26 cellular contexts compared by ENCODE assay signal in genomic region chr9:131583836-131584555, GRCh38. TPM values are rescaled to one million over a fixed set of nuclear protein-coding genes. Genes with fewer than 3 reads are reported as not detected.
DNase-seq lines count a peak whose midpoint lies in the region; ATAC-seq and TF ChIP-seq lines count a peak whose summit lies in the region.
"Had no signal": no experiment of that assay in that cellular context is flagged by ENCODE, and none has a peak within 500 bp of the region (broad histone marks: within the 10 kb centered on the region; RNA-seq: fewer than 3 reads in every experiment).

No MANE protein-coding gene starts in this region.

- H3K4me2 ChIP-seq in PC-9 = no peak overlapping the region
- H3K4me2 ChIP-seq: GM23338, KMS-11 had no signal

- H2AFZ ChIP-seq in PC-9 = no peak overlapping the region
- H2AFZ ChIP-seq: GM23338 had no signal

- TF ChIP-seq CTCF in spleen (IDR thresholded peaks at IDR 0.05 in 8 of 11, conservative IDR thresholded peaks at IDR 0.05 in 3 of 11) (no peak), PC-9 (conservative IDR thresholded peaks at IDR 0.05) (no peak), MCF 10A (IDR thresholded peaks at IDR 0.05; ENCODE audit: unreplicated experiment) (no peak), HFFc6 (IDR thresholded peaks at IDR 0.05) (no peak)

- intact Hi-C loops in spleen (cut with DNase I; ENCODE audit: low total_unique reads) (no loop called here), PC-9 (cut with micrococcal nuclease; ENCODE audit: unreplicated experiment) (no loop called here), MCF 10A (cut with micrococcal nuclease) (no loop called here)

- WGBS in spleen, 5 donors = 89 to 92% (median 90%) methylated on average over 19 to 27 of the region's 27 CpGs

- no peaks in the 10 kb centered on the region for H3K9me2 ChIP-seq in PC-9 (ENCODE audit: insufficient read depth)

- no peak overlapping the region for H3K4me3 Mint-ChIP-seq in activated T-cell treated with anti-CD3 and anti-CD28 coated beads, Interleukin-2, amount 50 U/mL, for 72 hours
- H3K4me3 Mint-ChIP-seq in IgD-negative memory B cell (peak overlapping the region in 1 of 4 donors; percentile 44), MCF 10A (ENCODE audit: unreplicated experiment) (no peak overlapping the region), HFFc6 (no peak overlapping the region)
- peak overlapping the region; percentile 54 for H3K4me3 Mint-ChIP-seq in central memory CD8-positive, alpha-beta T cell
- H3K4me3 Mint-ChIP-seq: GM23338 had no signal

- peak overlapping the region in 7 of 8 donors; percentile 45 to 84 (median 67) for H3K27ac ChIP-seq in spleen
- no peak overlapping the region for H3K27ac ChIP-seq in PC-9
- H3K27ac ChIP-seq: KMS-11, sigmoid colon, SK-N-MC had no signal

- H3F3A ChIP-seq in PC-9 (ENCODE audit: insufficient read depth, low read depth) = no peaks in the 10 kb centered on the region

- peak overlapping the region; percentile 63 for H3K27ac Mint-ChIP-seq in activated T-cell treated with anti-CD3 and anti-CD28 coated beads, Interleukin-2, amount 50 U/mL, for 72 hours
- H3K27ac Mint-ChIP-seq in IgD-negative memory B cell (peak overlapping the region; percentile 26 to 87 (median 82)), MCF 10A (ENCODE audit: low read depth, unreplicated experiment) (no peak overlapping the region), HFFc6 (no peak overlapping the region; the same call in 1 of the 2 replicates)
- peak overlapping the region; percentile 88 for H3K27ac Mint-ChIP-seq in central memory CD8-positive, alpha-beta T cell (ENCODE audit: low read depth)
- H3K27ac Mint-ChIP-seq: GM23338 had no signal

- H3K27me3 ChIP-seq in spleen (replicated peaks in 1 of 7) (no peaks in the 10 kb centered on the region), PC-9 (ENCODE audit: insufficient read depth, low read depth) (no peaks in the 10 kb centered on the region)
- H3K27me3 ChIP-seq: esophagus squamous epithelium, Peyer's patch, sigmoid colon had no signal

- H3K9me3 ChIP-seq in spleen (no peaks in the 10 kb centered on the region), PC-9 (ENCODE audit: insufficient read depth, low read depth) (no peaks in the 10 kb centered on the region)
- H3K9me3 ChIP-seq: esophagus squamous epithelium, Peyer's patch, sigmoid colon had no signal

- H3K4me1 ChIP-seq in spleen (peaks cover 20 to 41% (median 32%) of the 10 kb centered on the region in 6 donors), PC-9 (replicated peaks; ENCODE audit: insufficient read depth) (no peaks in the 10 kb centered on the region)

- ATAC-seq in activated T-cell treated with anti-CD3 and anti-CD28 coated beads, Interleukin-2, amount 50 U/mL, for 72 hours (replicated peaks in 1 of 2) = no peak
- ATAC-seq in central memory CD8-positive, alpha-beta T cell (replicated peaks; ENCODE audit: extremely low read depth, poor library complexity, severe bottlenecking) = no peak
- ATAC-seq: GM23338 had no signal

- DNase-seq in activated T-cell treated with anti-CD3 and anti-CD28 coated beads, Interleukin-2, amount 50 U/mL, for 72 hours = no peak
- no peak for DNase-seq in activated T-cell treated with anti-CD3 and anti-CD28 coated beads for 4 hours
- no peak for DNase-seq in central memory CD8-positive, alpha-beta T cell (ENCODE audit: low spot score in 2 of 2)
- no peak for DNase-seq in spleen
- DNase-seq in PC-9 = no peak
- no peak for DNase-seq in MCF 10A (ENCODE audit: unreplicated experiment)
- DNase-seq in HFFc6 = no peak
- DNase-seq: activated CD4-positive, CD25-positive, alpha-beta regulatory T cell; activated gamma-delta T cell treated with Interleukin-2 at 50 U/mL for 16 hours; DMS79 treated with DMSO at 0.1 percent for 48 hours; effector CD4-positive, alpha-beta T cell; esophagus squamous epithelium; mesenchymal stem cell; NCI-H1092 treated with DMSO at 0.1 percent for 48 hours; NCI-H2107; NCI-H510A treated with DMSO at 0.1 percent for 48 hours; Peyer's patch; sigmoid colon; T1000 had no signal

- no TSS peak for BruUV-seq in PC-9 (replicated peaks; lab: Mats Ljungman, UMichigan)
- no TSS peak for BruUV-seq in MCF 10A (replicated peaks; lab: Mats Ljungman, UMichigan)

- H3K27me3 Mint-ChIP-seq in activated T-cell treated with anti-CD3 and anti-CD28 coated beads, Interleukin-2, amount 50 U/mL, for 72 hours (ENCODE audit: low read depth) = no peaks in the 10 kb centered on the region
- no peaks in the 10 kb centered on the region for H3K27me3 Mint-ChIP-seq in IgD-negative memory B cell
- H3K27me3 Mint-ChIP-seq in central memory CD8-positive, alpha-beta T cell = no peaks in the 10 kb centered on the region
- H3K27me3 Mint-ChIP-seq in MCF 10A (ENCODE audit: insufficient read depth, unreplicated experiment) = no peaks in the 10 kb centered on the region
- peaks cover 9% of the 10 kb centered on the region for H3K27me3 Mint-ChIP-seq in HFFc6 (ENCODE audit: insufficient read depth)

- H3K79me2 ChIP-seq in PC-9 (ENCODE audit: low read depth) = no peaks in the 10 kb centered on the region

- CTCF ChIA-PET in PC-9 (lab: Charles Lee) = no interaction called here
- CTCF ChIA-PET in MCF 10A (lab: Yijun Ruan, JAX) = interaction anchor here (1.8 kb wide), 1 partner anchor 156 kb away, joined by 7 read pairs; the partner anchor contains the start of gene RAPGEF1

- POLR2A ChIA-PET in PC-9 (lab: Charles Lee; ENCODE audit: unreplicated experiment) = no interaction called here
- POLR2A ChIA-PET in MCF 10A (lab: Yijun Ruan, JAX) = no interaction called here

- H3K36me3 ChIP-seq in spleen (peaks cover 8 to 88% (median 70%) of the 10 kb centered on the region in 6 donors), PC-9 (ENCODE audit: low read depth) (no peaks in the 10 kb centered on the region)

- H4K20me1 ChIP-seq in PC-9 (ENCODE audit: insufficient read depth) = no peaks in the 10 kb centered on the region

- no peaks in the 10 kb centered on the region for H3K9me3 Mint-ChIP-seq in activated T-cell treated with anti-CD3 and anti-CD28 coated beads, Interleukin-2, amount 50 U/mL, for 72 hours
- no peaks in the 10 kb centered on the region for H3K9me3 Mint-ChIP-seq in IgD-negative memory B cell
- H3K9me3 Mint-ChIP-seq in central memory CD8-positive, alpha-beta T cell = no peaks in the 10 kb centered on the region
- no peaks in the 10 kb centered on the region for H3K9me3 Mint-ChIP-seq in MCF 10A (ENCODE audit: unreplicated experiment)
- no peaks in the 10 kb centered on the region for H3K9me3 Mint-ChIP-seq in HFFc6
- H3K9me3 Mint-ChIP-seq: GM23338 had no signal

- TF ChIP-seq POLR2A in spleen (IDR thresholded peaks at IDR 0.05) = no peak

- H3K36me3 Mint-ChIP-seq in activated T-cell treated with anti-CD3 and anti-CD28 coated beads, Interleukin-2, amount 50 U/mL, for 72 hours (ENCODE audit: insufficient read depth in 2 of 2) = peaks cover 14 to 27% of the 10 kb centered on the region in 2 donors
- no peaks in the 10 kb centered on the region for H3K36me3 Mint-ChIP-seq in IgD-negative memory B cell
- peaks cover 53% of the 10 kb centered on the region for H3K36me3 Mint-ChIP-seq in central memory CD8-positive, alpha-beta T cell (ENCODE audit: insufficient read depth)
- peaks cover 22% of the 10 kb centered on the region for H3K36me3 Mint-ChIP-seq in MCF 10A (ENCODE audit: insufficient read depth, unreplicated experiment)
- peaks cover 15% of the 10 kb centered on the region for H3K36me3 Mint-ChIP-seq in HFFc6 (ENCODE audit: low read depth)

- H3K4me3 ChIP-seq in spleen (no peak overlapping the region), PC-9 (no peak overlapping the region)
- H3K4me3 ChIP-seq: esophagus squamous epithelium, GM23338, Peyer's patch, sigmoid colon, SK-N-MC had no signal

- H3K4me1 Mint-ChIP-seq in activated T-cell treated with anti-CD3 and anti-CD28 coated beads, Interleukin-2, amount 50 U/mL, for 72 hours (ENCODE audit: low read depth) = peaks cover 40% of the 10 kb centered on the region
- H3K4me1 Mint-ChIP-seq in IgD-negative memory B cell = peaks cover 13 to 17% (median 14%) of the 10 kb centered on the region in 3 donors
- H3K4me1 Mint-ChIP-seq in central memory CD8-positive, alpha-beta T cell = peaks cover 46% of the 10 kb centered on the region
- H3K4me1 Mint-ChIP-seq in MCF 10A (ENCODE audit: insufficient read depth, unreplicated experiment) = no peaks in the 10 kb centered on the region
- no peaks in the 10 kb centered on the region for H3K4me1 Mint-ChIP-seq in HFFc6 (ENCODE audit: low read depth)

RNA-seq across cellular contexts. Expression of gene PRRT1B, which starts 38.7 kb away (rescaled TPM):
- total RNA-seq in activated T-cell treated with anti-CD3 and anti-CD28 coated beads, Interleukin-2, amount 50 U/mL, for 72 hours = not detected
- polyA plus RNA-seq in IgD-negative memory B cell (not detected), spleen (not detected)
- total RNA-seq in spleen (not detected), PC-9 (2021) (not detected in 2 replicates), MCF 10A (2022) (not detected in 2 replicates)
- not detected for total RNA-seq in HFFc6 (2021; fragmentation: NEBNext Ultra II Directional; extraction: Animal tissue kit (Norgen Biotek cat#: 25700))
- total RNA-seq: A673, cerebellum, esophagus squamous epithelium, sigmoid colon, temporal lobe had no signal
- polyA plus RNA-seq: GM23338 had no signal

RNA-seq across cellular contexts. Expression of gene UCK1, which starts 52.9 kb away (rescaled TPM):
- total RNA-seq in activated T-cell treated with anti-CD3 and anti-CD28 coated beads, Interleukin-2, amount 50 U/mL, for 72 hours = 10 to 100 TPM; 19.2 to 29.7 TPM
- polyA plus RNA-seq in IgD-negative memory B cell = 26.2 TPM
- 10 to 100 TPM; 20.3 to 32.9 (median 25.0) TPM for total RNA-seq in spleen
- 10 to 100 TPM; 21.1 to 24.2 (median 21.5) TPM for polyA plus RNA-seq in spleen
- 31.7 and 33.5 TPM in 2 replicates for total RNA-seq in PC-9 (2021)
- total RNA-seq in MCF 10A (2022) = 20.0 and 22.7 TPM in 2 replicates
- 10 to 100 TPM; 18.6 to 22.6 (median 20.8) TPM for total RNA-seq in HFFc6 (2021; fragmentation: NEBNext Ultra II Directional; extraction: Animal tissue kit (Norgen Biotek cat#: 25700))

Comparison
In these comparisons a context has a peak if more than half of its experiments do, and no peak if none do; other contexts are left out.
1. H3K27ac Mint-ChIP-seq: peak in activated T-cell treated with anti-CD3 and anti-CD28 coated beads, Interleukin-2, amount 50 U/mL, for 72 hours (single experiment), IgD-negative memory B cell (3 of 3) and central memory CD8-positive, alpha-beta T cell (single experiment); none in MCF 10A (single experiment) and HFFc6 (single experiment).